8 cellular contexts compared by ENCODE assay signal in genomic region chr15:68277605-68278344, GRCh38. TPM values are rescaled to one million over a fixed set of nuclear protein-coding genes. Genes with fewer than 3 reads are reported as not detected.
DNase-seq lines count a peak whose midpoint lies in the region; ATAC-seq and TF ChIP-seq lines count a peak whose summit lies in the region.

Gene FEM1B (plus strand): TSS chr15:68277745. CDS start chr15:68278418, 673 bp downstream.

- dilution Hi-C loops in mammary epithelial cell (cut with HindIII; ENCODE audit: low sequenced_read_pairs): no loop called here

- H3K27ac ChIP-seq in AG04450 (ENCODE audit: low read depth, low read length) (peak within 1 kb of the TSS; percentile 94), mammary epithelial cell (ENCODE audit: insufficient read depth, low read depth, low read length) (peak within 1 kb of the TSS; percentile 96), smooth muscle cell (ENCODE audit: low read depth) (peak within 1 kb of the TSS; percentile 82)

- BruUV-seq in mammary epithelial cell (replicated peaks; lab: Mats Ljungman, UMichigan): TSS peak; percentile 3

- H3F3A ChIP-seq in smooth muscle cell (ENCODE audit: low read depth): peaks cover 20% of the 10 kb centered on the region

- in situ Hi-C loops in mammary epithelial cell (cut with MboI; ENCODE audit: low sequenced_read_pairs in 2 of 2): no loop called here

- no peaks in the 10 kb centered on the region for H3K36me3 ChIP-seq in mammary epithelial cell (ENCODE audit: insufficient read depth, low read length)
- H3K36me3 ChIP-seq in smooth muscle cell (ENCODE audit: low read depth): no peaks in the 10 kb centered on the region

- peak; percentile 73 for ATAC-seq in GM18909 (IDR thresholded peaks at IDR 0.05; ENCODE audit: poor library complexity, unreplicated experiment)
- ATAC-seq in HG03159 (IDR thresholded peaks at IDR 0.05; ENCODE audit: unreplicated experiment): peak; percentile 72

- POLR2A ChIA-PET in AG04450 (lab: Yijun Ruan, JAX): interaction anchor here (0.6 to 2.1 kb wide), 13 partner anchors 11 to 1558 kb away, joined by 3 to 13 read pairs (median 3); no protein-coding TSS in a partner anchor

- H3K27me3 ChIP-seq in AG04450 (ENCODE audit: control insufficient read depth, insufficient read depth, low read length) (no peaks in the 10 kb centered on the region), mammary epithelial cell (ENCODE audit: insufficient read depth, low read length) (no peaks in the 10 kb centered on the region), smooth muscle cell (ENCODE audit: low read depth) (no peaks in the 10 kb centered on the region)

- H4K20me1 ChIP-seq in mammary epithelial cell (ENCODE audit: insufficient read depth, low read length): no peaks in the 10 kb centered on the region
- peaks cover 45% of the 10 kb centered on the region for H4K20me1 ChIP-seq in smooth muscle cell (ENCODE audit: low read depth)

- WGBS in mammary epithelial cell (ENCODE audit: low coverage, missing lambda C conversion rate): 2% methylated on average over 23 of the region's 85 CpGs
- under 1% methylated on average over 77 of the region's 85 CpGs for WGBS in smooth muscle cell (ENCODE audit: low lambda C conversion rate)

- H3K79me2 ChIP-seq in mammary epithelial cell (ENCODE audit: insufficient read depth, low read length) (peaks cover 86% of the 10 kb centered on the region), smooth muscle cell (ENCODE audit: low read depth) (peaks cover 47% of the 10 kb centered on the region)

- H3K4me1 ChIP-seq in mammary epithelial cell (ENCODE audit: insufficient read depth, low read length) (peaks cover 42% of the 10 kb centered on the region), smooth muscle cell (ENCODE audit: low read depth) (peaks cover 43% of the 10 kb centered on the region)

- intact Hi-C loops in mammary epithelial cell (cut with micrococcal nuclease): loop anchor here (1.0 kb wide), 2 partner anchors 20 to 29 kb away; no protein-coding TSS in a partner anchor

- CTCF ChIA-PET in AG04450 (lab: Charles Lee): interaction anchor here (1.1 to 2.5 kb wide), 3 partner anchors 24 to 28 kb away, joined by 3 to 14 read pairs (median 3); no protein-coding TSS in a partner anchor
- CTCF ChIA-PET in mammary epithelial cell (lab: Charles Lee; ENCODE audit: low non-redundant PET): interaction anchor here (0.6 to 1.2 kb wide), 2 partner anchors 17 to 29 kb away, joined by 4 read pairs; no protein-coding TSS in a partner anchor

- DNase-seq in AG04450 (ENCODE audit: low read depth, low spot score): peak; percentile 80
- peak; percentile 84 for DNase-seq in NCI-H2227 treated with DMSO at 0.1 percent for 48 hours (lab: John Stamatoyannopoulos, UW)
- DNase-seq in mammary epithelial cell: peak; percentile 95
- peak; percentile 92 for DNase-seq in iPS-NIHi11 (ENCODE audit: low spot score)
- DNase-seq in smooth muscle cell (lab: John Stamatoyannopoulos, UW; ENCODE audit: unreplicated experiment): peak; percentile 92

- H3K4me3 ChIP-seq in AG04450 (ENCODE audit: low read depth, low read length) (peak within 1 kb of the TSS; percentile 96), WI38 (ENCODE audit: low read depth, low read length) (peak within 1 kb of the TSS; percentile 95), mammary epithelial cell (replicated peaks in 1 of 3; ENCODE audit: insufficient read depth in 1 of 3, low read depth in 2 of 3, low read length in 3 of 3) (peak within 1 kb of the TSS; percentile 83 to 98 (median 88)), smooth muscle cell (peak within 1 kb of the TSS; percentile 82)

- peak within 1 kb of the TSS; percentile 85 for H3K4me2 ChIP-seq in mammary epithelial cell (ENCODE audit: insufficient read depth, low read depth, low read length)
- H3K4me2 ChIP-seq in smooth muscle cell: peak within 1 kb of the TSS; percentile 98

- H3K9ac ChIP-seq in mammary epithelial cell (ENCODE audit: insufficient read depth, low read length): peak within 1 kb of the TSS; percentile 97
- peak within 1 kb of the TSS; percentile 92 for H3K9ac ChIP-seq in smooth muscle cell (ENCODE audit: low read depth)

- H3K9me3 ChIP-seq in AG04450 (ENCODE audit: control insufficient read depth, insufficient read depth, low read length) (no peaks in the 10 kb centered on the region), mammary epithelial cell (replicated peaks; ENCODE audit: insufficient read depth, low read length) (no peaks in the 10 kb centered on the region), smooth muscle cell (replicated peaks; ENCODE audit: low read depth) (no peaks in the 10 kb centered on the region)

- H2AFZ ChIP-seq in mammary epithelial cell (ENCODE audit: low read depth, low read length): peak within 1 kb of the TSS; percentile 96
- H2AFZ ChIP-seq in smooth muscle cell (ENCODE audit: low read depth): peak within 1 kb of the TSS; percentile 67

- no peak for TF ChIP-seq CTCF in AG04450 (IDR thresholded peaks at IDR 0.05; ENCODE audit: low read depth, low read length)
- TF ChIP-seq CTCF in WI38 (IDR thresholded peaks at IDR 0.05; ENCODE audit: low read depth, low read length): no peak
- TF ChIP-seq CTCF in mammary epithelial cell (conservative IDR thresholded peaks at IDR 0.05 in 1 of 2, IDR thresholded peaks at IDR 0.05 in 1 of 2; ENCODE audit: extremely low read depth in 1 of 2, insufficient read depth in 1 of 2, low read depth in 1 of 2, low read length in 2 of 2): no peak
- TF ChIP-seq CTCF in smooth muscle cell (IDR thresholded peaks at IDR 0.05; ENCODE audit: borderline replicate concordance, insufficient read depth, poor library complexity, severe bottlenecking): peak; percentile 8

RNA-seq across cellular contexts. Expression of gene FEM1B, which starts in this region (rescaled TPM):
- 46.5 and 55.1 TPM in 2 replicates for polyA plus RNA-seq in AG04450 (2011; rRNA removed)
- polyA minus RNA-seq in AG04450 (2011; rRNA and poly(A)+ RNA removed): 167 and 205 TPM in 2 replicates
- 100 to 1,000 TPM in 1 of 2 donors, 10 to 100 TPM in 1; 86.6 to 105 TPM for total RNA-seq in mammary epithelial cell
- polyA plus RNA-seq in mammary epithelial cell: 51.5 TPM
- 81.8 TPM for polyA minus RNA-seq in mammary epithelial cell
- 41.4 and 50.0 TPM in 2 replicates for total RNA-seq in smooth muscle cell
- polyA plus RNA-seq in smooth muscle cell: 13.0 and 15.7 TPM in 2 replicates

Comparison
In these comparisons a context has a peak if more than half of its experiments do, and no peak if none do; other contexts are left out.
1. Peak in every context shown above with its lines: DNase-seq, ATAC-seq, H3K4me3 ChIP-seq and H3K27ac ChIP-seq.